ENCODE assay signal across 15 cellular contexts in genomic region chr2:143934170-143934912, GRCh38.
DNase-seq lines count a peak whose midpoint lies in the region; ATAC-seq and TF ChIP-seq lines count a peak whose summit lies in the region.
"Had no signal": no experiment of that assay in that cellular context is flagged by ENCODE, and none has a peak within 500 bp of the region (broad histone marks: within the 10 kb centered on the region; RNA-seq: fewer than 3 reads in every experiment).

No MANE protein-coding gene starts in this region.

- H3K9me3 ChIP-seq in vagina (no peaks in the 10 kb centered on the region), psoas muscle (no peaks in the 10 kb centered on the region)

- no peak for TF ChIP-seq POLR2A in vagina (IDR thresholded peaks at IDR 0.05)

- DNase-seq in DMS53 (lab: John Stamatoyannopoulos, UW), result peak; percentile 21
- no peak for DNase-seq in DMS53 treated with DMSO at 0.1 percent for 48 hours (lab: John Stamatoyannopoulos, UW; ENCODE audit: unreplicated experiment)
- DNase-seq in HT-29 (ENCODE audit: low spot score), result peak; percentile 13
- peak; percentile 5 for DNase-seq in inferior parietal cortex (ENCODE audit: extremely low spot score)
- no peak for DNase-seq in vagina (ENCODE audit: extremely low spot score in 2 of 2)
- DNase-seq in NCI-H226, result no peak
- DNase-seq in A172 (ENCODE audit: low spot score), result no peak
- DNase-seq in psoas muscle, result no peak
- DNase-seq: activated T-cell treated with anti-CD3 and anti-CD28 coated beads, Interleukin-2, amount 50 U/mL, for 48 hours; GM23248; naive B cell; NCI-H524; stimulated activated CD4-positive, alpha-beta T cell treated with anti-CD3 and anti-CD28 coated beads, Interleukin-12 subunit alpha, Interleukin-12 subunit beta, amount 100 ng/mL, for 4 hours; WERI-Rb-1 had no signal

- H3K27ac ChIP-seq in vagina, result peak overlapping the region; percentile 90
- H3K27ac ChIP-seq in psoas muscle, result no peak overlapping the region
- H3K27ac ChIP-seq: 22Rv1, GM23248, WERI-Rb-1 had no signal

- H3K27me3 ChIP-seq in vagina, result no peaks in the 10 kb centered on the region
- H3K27me3 ChIP-seq in psoas muscle (ENCODE audit: insufficient read depth in 3 of 3, low read length in 2 of 3), result no peaks in the 10 kb centered on the region

- H3K4me3 ChIP-seq in vagina, result peak overlapping the region in 1 of 2 donors; percentile 19
- no peak overlapping the region for H3K4me3 ChIP-seq in psoas muscle
- H3K4me3 ChIP-seq: GM23248 had no signal

- H3K4me1 ChIP-seq in vagina (peaks cover 8% of the 10 kb centered on the region), psoas muscle (peaks cover 7% of the 10 kb centered on the region)

- intact Hi-C loops in vagina (cut with DNase I) (no loop called here), psoas muscle (cut with DNase I) (no loop called here)

- WGBS in psoas muscle, 3 donors, result 56 to 76% (median 60%) methylated on average over 3 of the region's 3 CpGs

- H3K36me3 ChIP-seq in vagina (no peaks in the 10 kb centered on the region), psoas muscle (ENCODE audit: insufficient read depth in 1 of 2, low read depth in 1 of 2) (no peaks in the 10 kb centered on the region)
- H3K36me3 ChIP-seq: WERI-Rb-1 had no signal

- no peak for ATAC-seq in psoas muscle

- no peak for TF ChIP-seq CTCF in vagina (IDR thresholded peaks at IDR 0.05)
- TF ChIP-seq CTCF in psoas muscle (IDR thresholded peaks at IDR 0.05), result no peak

Comparison
In these comparisons a context has a peak if more than half of its experiments do, and no peak if none do; other contexts are left out.
1. DNase-seq: peak in DMS53 (single experiment), HT-29 (single experiment) and inferior parietal cortex (single experiment); none in DMS53 treated with DMSO at 0.1 percent for 48 hours (single experiment), vagina (0 of 2), NCI-H226 (single experiment), A172 (single experiment) and psoas muscle (0 of 2).